ENCODE assay signal across 16 cellular contexts in the genomic region with DNA sequence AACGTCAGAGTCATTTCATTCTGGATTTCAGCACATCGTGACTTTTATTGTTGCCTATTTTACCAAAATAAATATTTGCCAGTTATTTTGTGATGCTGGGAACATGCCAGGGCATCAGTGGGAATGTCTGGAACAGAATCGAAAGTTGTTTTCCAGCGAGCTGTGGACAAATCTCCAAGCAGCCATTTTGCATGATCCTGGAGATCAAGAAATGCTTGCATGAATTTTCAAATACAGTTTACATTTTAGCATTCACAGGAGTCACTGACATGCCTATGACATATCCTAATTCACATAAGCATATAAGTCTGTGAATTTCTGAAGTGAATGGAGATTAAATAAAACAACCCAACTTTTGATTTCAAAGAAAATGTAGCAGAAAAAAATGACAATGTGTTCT.
"Had no signal": no experiment of that assay in that cellular context is flagged by ENCODE, and none has a peak within 500 bp of the region (broad histone marks: within the 10 kb centered on the region; RNA-seq: fewer than 3 reads in every experiment).

No MANE protein-coding gene starts in this region.

- H3K27me3 Mint-ChIP-seq: activated CD4-positive, alpha-beta memory T cell treated with anti-CD3 and anti-CD28 coated beads, Interleukin-2, amount 10 ng/mL, durations not matched to agents 7 days and 5 days; stimulated activated naive CD8-positive, alpha-beta T cell treated with anti-CD3 and anti-CD28 coated beads, Interleukin-15, Interleukin-2, amounts not matched to agents 100 ng/mL and 50 ng/mL, for 24 hours had no signal

- H3K27me3 ChIP-seq: cardiac muscle cell, left lung, upper lobe of left lung had no signal

- ATAC-seq: activated CD4-positive, alpha-beta T cell treated with anti-CD3 and anti-CD28 coated beads for 36 hours; activated T-cell treated with anti-CD3 and anti-CD28 coated beads, Interleukin-2, amount 50 U/mL, for 4 hours; esophagus mucosa; left lung; naive thymus-derived CD4-positive, alpha-beta T cell had no signal

- H3K4me1 Mint-ChIP-seq: activated CD4-positive, alpha-beta memory T cell treated with anti-CD3 and anti-CD28 coated beads, Interleukin-2, amount 10 ng/mL, durations not matched to agents 7 days and 5 days; activated CD4-positive, alpha-beta T cell treated with anti-CD3 and anti-CD28 coated beads for 36 hours; naive thymus-derived CD4-positive, alpha-beta T cell had no signal

- FAIRE-seq: kidney had no signal

- H3K4me3 Mint-ChIP-seq: activated CD4-positive, alpha-beta memory T cell treated with anti-CD3 and anti-CD28 coated beads, Interleukin-2, amount 10 ng/mL, durations not matched to agents 7 days and 5 days; activated CD4-positive, alpha-beta T cell treated with anti-CD3 and anti-CD28 coated beads for 36 hours; activated T-cell treated with anti-CD3 and anti-CD28 coated beads, Interleukin-2, amount 50 U/mL, for 4 hours; naive thymus-derived CD4-positive, alpha-beta T cell; stimulated activated naive CD8-positive, alpha-beta T cell treated with anti-CD3 and anti-CD28 coated beads, Interleukin-15, Interleukin-2, amounts not matched to agents 100 ng/mL and 50 ng/mL, for 24 hours; T-helper 1 cell treated with Interleukin-12 subunit alpha and Interleukin-12 subunit beta and Interleukin-4 antibody, amounts not matched to agents 30 μg/mL and 1 μg/mL, for 36 hours had no signal

- H3K36me3 ChIP-seq: cardiac muscle cell, left lung, upper lobe of left lung had no signal

- H3K4me1 ChIP-seq: left lung, upper lobe of left lung had no signal

- H3K36me3 Mint-ChIP-seq: naive thymus-derived CD4-positive, alpha-beta T cell had no signal

- H3K27ac ChIP-seq: cardiac muscle cell, left lung, upper lobe of left lung had no signal

- H3K27ac Mint-ChIP-seq: activated CD4-positive, alpha-beta memory T cell treated with anti-CD3 and anti-CD28 coated beads, Interleukin-2, amount 10 ng/mL, durations not matched to agents 7 days and 5 days; activated CD4-positive, alpha-beta T cell treated with anti-CD3 and anti-CD28 coated beads for 36 hours; naive thymus-derived CD4-positive, alpha-beta T cell; stimulated activated naive CD8-positive, alpha-beta T cell treated with anti-CD3 and anti-CD28 coated beads, Interleukin-15, Interleukin-2, amounts not matched to agents 100 ng/mL and 50 ng/mL, for 24 hours; T-helper 1 cell treated with Interleukin-12 subunit alpha and Interleukin-12 subunit beta and Interleukin-4 antibody, amounts not matched to agents 30 μg/mL and 1 μg/mL, for 36 hours had no signal

- H3K9me3 Mint-ChIP-seq: activated CD4-positive, alpha-beta memory T cell treated with anti-CD3 and anti-CD28 coated beads, Interleukin-2, amount 10 ng/mL, durations not matched to agents 7 days and 5 days; activated T-cell treated with anti-CD3 and anti-CD28 coated beads, Interleukin-2, amount 50 U/mL, for 4 hours; naive thymus-derived CD4-positive, alpha-beta T cell; stimulated activated naive CD8-positive, alpha-beta T cell treated with anti-CD3 and anti-CD28 coated beads, Interleukin-15, Interleukin-2, amounts not matched to agents 100 ng/mL and 50 ng/mL, for 24 hours; T-helper 1 cell treated with Interleukin-12 subunit alpha and Interleukin-12 subunit beta and Interleukin-4 antibody, amounts not matched to agents 30 μg/mL and 1 μg/mL, for 36 hours had no signal

- DNase-seq: activated CD4-positive, alpha-beta memory T cell treated with anti-CD3 and anti-CD28 coated beads, Interleukin-2, amount 10 ng/mL, durations not matched to agents 7 days and 5 days; activated CD4-positive, alpha-beta T cell treated with anti-CD3 and anti-CD28 coated beads for 36 hours; activated effector memory CD4-positive, alpha-beta T cell treated with Interleukin-2 at 50 U/mL for 16 hours; activated naive CD4-positive, alpha-beta T cell treated with anti-CD3 and anti-CD28 coated beads, Interleukin-2, amount 50 U/mL, for 16 hours; activated T-cell treated with anti-CD3 and anti-CD28 coated beads, Interleukin-2, amount 50 U/mL, for 4 hours; foreskin fibroblast; hypothalamus; kidney; left lung; mammary epithelial cell; naive thymus-derived CD4-positive, alpha-beta T cell; upper lobe of left lung had no signal

- H3K4me3 ChIP-seq: cardiac muscle cell, left lung, upper lobe of left lung had no signal

- H3K9me3 ChIP-seq: left lung, upper lobe of left lung had no signal
